ENCODE assay signal across 18 cellular contexts in the genomic region with DNA sequence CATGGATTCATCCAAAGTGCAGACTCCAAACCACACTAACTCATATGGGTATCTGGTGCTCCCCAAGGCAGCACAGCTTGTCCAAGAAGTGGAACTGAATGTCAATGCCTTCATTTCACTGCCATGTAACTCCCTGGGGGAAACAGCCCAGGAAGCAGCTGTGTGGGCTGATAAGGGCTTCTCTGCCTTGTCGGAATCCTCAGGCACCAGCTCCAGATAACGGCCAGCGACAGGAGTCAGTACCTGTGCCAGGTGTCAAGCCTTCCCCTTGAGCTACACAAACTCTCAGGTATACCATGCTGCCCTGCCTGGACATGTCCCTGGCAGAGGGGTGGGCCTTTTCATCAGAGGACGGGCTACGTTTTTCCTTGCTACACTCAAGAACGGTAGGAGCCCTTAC.
DNase-seq lines count a peak whose midpoint lies in the region; ATAC-seq, FAIRE-seq and TF ChIP-seq lines count a peak whose summit lies in the region.
"Had no signal": no experiment of that assay in that cellular context is flagged by ENCODE, and none has a peak within 500 bp of the region (broad histone marks: within the 10 kb centered on the region; RNA-seq: fewer than 3 reads in every experiment).

No MANE protein-coding gene starts in this region.

- peaks cover 53% of the 10 kb centered on the region for H3K4me1 ChIP-seq in BLaER1
- H3K4me1 ChIP-seq in BLaER1 treated with 17β-estradiol and CSF1 and Interleukin-3, amounts not matched to agents 10 nM and 100 nM, result peaks cover 0 to 51% (median 44%) of the 10 kb centered on the region in 10 experiments; a peak in 19 of 20 replicates
- H3K4me1 ChIP-seq in K562 (replicated peaks in 1 of 2; ENCODE audit: control insufficient read depth in 2 of 2, insufficient read depth in 2 of 2, low read length in 2 of 2), result no peaks in the 10 kb centered on the region; a peak in 1 of 5 replicates
- no peaks in the 10 kb centered on the region for H3K4me1 ChIP-seq in ascending aorta

- peak in 2 of 4 experiments; percentile 8 to 11 for DNase-seq in K562 (ENCODE audit: extremely low read depth in 1 of 4, low spot score in 3 of 4)
- DNase-seq in glutamatergic neuron, result peak; percentile 22
- no peak for DNase-seq in ascending aorta (ENCODE audit: low spot score in 2 of 2)
- no peak for DNase-seq in RKO (ENCODE audit: low spot score)
- DNase-seq in activated T-cell treated with anti-CD3 and anti-CD28 coated beads, Interleukin-2, amount 50 U/mL, for 4 hours, result no peak
- DNase-seq: Calu3; CD4-positive, alpha-beta T cell; CD8-positive, alpha-beta memory T cell; DMS53; DMS79 treated with DMSO at 0.1 percent for 48 hours; H9 had no signal

- H3K4me2 ChIP-seq in BLaER1 (peak overlapping the region; percentile 62), K562 (ENCODE audit: insufficient read depth, low read length) (no peak overlapping the region)
- peak overlapping the region in 10 of 11 experiments; percentile 6 to 77 (median 58); a peak in 21 of 22 replicates for H3K4me2 ChIP-seq in BLaER1 treated with 17β-estradiol and CSF1 and Interleukin-3, amounts not matched to agents 10 nM and 100 nM
- H3K4me2 ChIP-seq: GM23338 had no signal

- in situ Hi-C loops in K562 (cut with MboI), result no loop called here

- no peak for TF ChIP-seq EP300 in K562 (IDR thresholded peaks at IDR 0.05; ENCODE audit: low read length)

- no peak for TF ChIP-seq CTCF in K562 (IDR thresholded peaks at IDR 0.05 in 2 of 3, conservative IDR thresholded peaks at IDR 0.05 in 1 of 3; ENCODE audit: insufficient read depth in 2 of 3, low read depth in 1 of 3, low read length in 3 of 3)
- no peak for TF ChIP-seq CTCF in glutamatergic neuron (IDR thresholded peaks at IDR 0.05; ENCODE audit: partially characterized antibody, unreplicated experiment)
- TF ChIP-seq CTCF in ascending aorta (IDR thresholded peaks at IDR 0.05), result no peak

- no peaks in the 10 kb centered on the region for H3K9me1 ChIP-seq in K562 (ENCODE audit: control insufficient read depth, insufficient read depth, low read length)

- CTCF ChIA-PET in K562 (lab: Yijun Ruan, JAX; ENCODE audit: low intra/inter-chr PET ratio), result no interaction called here

- no peak overlapping the region for H3K4me3 ChIP-seq in BLaER1
- H3K4me3 ChIP-seq in BLaER1 treated with 17β-estradiol and CSF1 and Interleukin-3, amounts not matched to agents 10 nM and 100 nM, result no peak overlapping the region
- H3K4me3 ChIP-seq in K562, result no peak overlapping the region
- no peak overlapping the region for H3K4me3 ChIP-seq in ascending aorta
- H3K4me3 ChIP-seq: GM23338 had no signal

- FAIRE-seq in K562 (lab: Jason Lieb, UNC), result no peak
- FAIRE-seq: GM12892 had no signal

- no peak overlapping the region for H2AFZ ChIP-seq in K562 (ENCODE audit: low read depth, low read length)
- H2AFZ ChIP-seq: GM23338 had no signal

- 0% methylated on average over 6 of the region's 6 CpGs for WGBS in K562 (ENCODE audit: insufficient coverage, low coverage, missing lambda C conversion rate)

- H4K20me1 ChIP-seq in BLaER1 (no peaks in the 10 kb centered on the region), K562 (replicated peaks; ENCODE audit: control insufficient read depth, insufficient read depth, low read length) (no peaks in the 10 kb centered on the region)
- no peaks in the 10 kb centered on the region for H4K20me1 ChIP-seq in BLaER1 treated with 17β-estradiol and CSF1 and Interleukin-3, amounts not matched to agents 10 nM and 100 nM

- no peaks in the 10 kb centered on the region for H3K9me3 Mint-ChIP-seq in glutamatergic neuron (ENCODE audit: unreplicated experiment)
- no peaks in the 10 kb centered on the region for H3K9me3 Mint-ChIP-seq in activated T-cell treated with anti-CD3 and anti-CD28 coated beads, Interleukin-2, amount 50 U/mL, for 4 hours
- H3K9me3 Mint-ChIP-seq: CD4-positive, alpha-beta T cell; H9 had no signal

- peaks cover 3% of the 10 kb centered on the region for H3K27me3 Mint-ChIP-seq in glutamatergic neuron (ENCODE audit: unreplicated experiment)
- no peaks in the 10 kb centered on the region for H3K27me3 Mint-ChIP-seq in activated T-cell treated with anti-CD3 and anti-CD28 coated beads, Interleukin-2, amount 50 U/mL, for 4 hours (ENCODE audit: low read depth)
- H3K27me3 Mint-ChIP-seq: CD4-positive, alpha-beta T cell had no signal

- no peak overlapping the region for H3K27ac Mint-ChIP-seq in glutamatergic neuron (ENCODE audit: unreplicated experiment)
- H3K27ac Mint-ChIP-seq: CD4-positive, alpha-beta T cell; CD8-positive, alpha-beta memory T cell; GM23338; H9 had no signal

- H3K36me3 Mint-ChIP-seq in glutamatergic neuron (ENCODE audit: unreplicated experiment), result no peaks in the 10 kb centered on the region
- H3K36me3 Mint-ChIP-seq in activated T-cell treated with anti-CD3 and anti-CD28 coated beads, Interleukin-2, amount 50 U/mL, for 4 hours (ENCODE audit: insufficient read depth), result no peaks in the 10 kb centered on the region
- H3K36me3 Mint-ChIP-seq: CD14-positive monocyte; CD8-positive, alpha-beta memory T cell had no signal

- no peaks in the 10 kb centered on the region for H3K36me3 ChIP-seq in BLaER1
- no peaks in the 10 kb centered on the region for H3K36me3 ChIP-seq in BLaER1 treated with 17β-estradiol and CSF1 and Interleukin-3, amounts not matched to agents 10 nM and 100 nM
- H3K36me3 ChIP-seq in K562 (ENCODE audit: control insufficient read depth, insufficient read depth, low read length), result no peaks in the 10 kb centered on the region
- H3K36me3 ChIP-seq in ascending aorta, result no peaks in the 10 kb centered on the region

- BruUV-seq in K562 (replicated peaks; lab: Mats Ljungman, UMichigan), result no TSS peak

- peaks cover 4% of the 10 kb centered on the region for H3K4me1 Mint-ChIP-seq in glutamatergic neuron (ENCODE audit: low read depth, unreplicated experiment)
- H3K4me1 Mint-ChIP-seq in activated T-cell treated with anti-CD3 and anti-CD28 coated beads, Interleukin-2, amount 50 U/mL, for 4 hours (ENCODE audit: low read depth), result no peaks in the 10 kb centered on the region
- H3K4me1 Mint-ChIP-seq: CD14-positive monocyte; CD8-positive, alpha-beta memory T cell; GM23338 had no signal

- no peak for TF ChIP-seq RAD21 in K562 (CRISPR knock-in tag; conservative IDR thresholded peaks at IDR 0.05 in 1 of 2, IDR thresholded peaks at IDR 0.05 in 1 of 2)

- POLR2A ChIA-PET in K562 (lab: Yijun Ruan, JAX), result no interaction called here

- H3K9me3 ChIP-seq in BLaER1 (no peaks in the 10 kb centered on the region), K562 (replicated peaks; ENCODE audit: control insufficient read depth, insufficient read depth, low read depth, low read length) (no peaks in the 10 kb centered on the region), ascending aorta (no peaks in the 10 kb centered on the region)
- H3K9me3 ChIP-seq in BLaER1 treated with 17β-estradiol and CSF1 and Interleukin-3, amounts not matched to agents 10 nM and 100 nM (replicated peaks in 1 of 11), result no peaks in the 10 kb centered on the region

- intact Hi-C loops in K562 (cut with micrococcal nuclease), result no loop called here
- intact Hi-C loops in ascending aorta (cut with DNase I), result no loop called here

- H3K9ac ChIP-seq in BLaER1 (no peak overlapping the region), K562 (ENCODE audit: insufficient read depth in 1 of 2, low read depth in 2 of 2, low read length in 2 of 2) (no peak overlapping the region)
- H3K9ac ChIP-seq in BLaER1 treated with 17β-estradiol and CSF1 and Interleukin-3, amounts not matched to agents 10 nM and 100 nM, result no peak overlapping the region

- H3K27me3 ChIP-seq in BLaER1 (no peaks in the 10 kb centered on the region), K562 (ENCODE audit: control insufficient read depth in 2 of 2, insufficient read depth in 2 of 2, low read length in 2 of 2) (no peaks in the 10 kb centered on the region), ascending aorta (no peaks in the 10 kb centered on the region)
- H3K27me3 ChIP-seq in BLaER1 treated with 17β-estradiol and CSF1 and Interleukin-3, amounts not matched to agents 10 nM and 100 nM, result peaks cover 0 to 10% (median 0%) of the 10 kb centered on the region in 11 experiments; a peak in 4 of 22 replicates

- no peaks in the 10 kb centered on the region for H3K79me2 ChIP-seq in K562 (ENCODE audit: control insufficient read depth, insufficient read depth, low read length)

- ATAC-seq in K562 (no peak), GM18868 (IDR thresholded peaks at IDR 0.05; ENCODE audit: unreplicated experiment) (no peak)
- ATAC-seq in activated T-cell treated with anti-CD3 and anti-CD28 coated beads, Interleukin-2, amount 50 U/mL, for 4 hours, result no peak
- ATAC-seq: GM23338, HCT116 had no signal

- H3K4me3 Mint-ChIP-seq in glutamatergic neuron (ENCODE audit: unreplicated experiment), result no peak overlapping the region
- no peak overlapping the region for H3K4me3 Mint-ChIP-seq in activated T-cell treated with anti-CD3 and anti-CD28 coated beads, Interleukin-2, amount 50 U/mL, for 4 hours
- H3K4me3 Mint-ChIP-seq: CD14-positive monocyte; CD4-positive, alpha-beta T cell; CD8-positive, alpha-beta memory T cell; GM23338; H9 had no signal

- H3K27ac ChIP-seq in BLaER1 (no peak overlapping the region), K562 (ENCODE audit: extremely low read depth, low read depth, low read length) (no peak overlapping the region), ascending aorta (no peak overlapping the region)
- H3K27ac ChIP-seq in BLaER1 treated with 17β-estradiol and CSF1 and Interleukin-3, amounts not matched to agents 10 nM and 100 nM, result no peak overlapping the region

- no peak for TF ChIP-seq POLR2A in K562 (conservative IDR thresholded peaks at IDR 0.05)

TF ChIP-seq in K562, 482 proteins besides CTCF, POLR2A, EP300 and RAD21 (continues in another document):
- TF ChIP-seq ZNF174 (CRISPR knock-in tag; IDR thresholded peaks at IDR 0.05) (no peak), ESRRB (CRISPR knock-in tag; IDR thresholded peaks at IDR 0.05; ENCODE audit: borderline replicate concordance) (no peak), ZNF436 (CRISPR knock-in tag; IDR thresholded peaks at IDR 0.05) (no peak), TCF3 (CRISPR knock-in tag; IDR thresholded peaks at IDR 0.05) (peak; percentile 66), YBX1 (IDR thresholded peaks at IDR 0.05) (no peak), NCOR1 (IDR thresholded peaks at IDR 0.05) (0 out of 2 replicates have a peak, but pooled peaks have one; percentile 17), ARID1B (IDR thresholded peaks at IDR 0.05) (peak; percentile 71), PHB (CRISPR knock-in tag; IDR thresholded peaks at IDR 0.05) (no peak), ZNF408 (CRISPR knock-in tag; IDR thresholded peaks at IDR 0.05; ENCODE audit: low read depth) (no peak)
- TF ChIP-seq, protein P1, sequence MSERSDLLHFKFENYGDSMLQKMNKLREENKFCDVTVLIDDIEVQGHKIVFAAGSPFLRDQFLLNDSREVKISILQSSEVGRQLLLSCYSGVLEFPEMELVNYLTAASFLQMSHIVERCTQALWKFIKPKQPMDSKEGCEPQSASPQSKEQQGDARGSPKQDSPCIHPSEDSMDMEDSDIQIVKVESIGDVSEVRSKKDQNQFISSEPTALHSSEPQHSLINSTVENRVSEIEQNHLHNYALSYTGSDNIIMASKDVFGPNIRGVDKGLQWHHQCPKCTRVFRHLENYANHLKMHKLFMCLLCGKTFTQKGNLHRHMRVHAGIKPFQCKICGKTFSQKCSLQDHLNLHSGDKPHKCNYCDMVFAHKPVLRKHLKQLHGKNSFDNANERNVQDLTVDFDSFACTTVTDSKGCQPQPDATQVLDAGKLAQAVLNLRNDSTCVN (CRISPR knock-in tag; IDR thresholded peaks at IDR 0.05), result no peak
